In the genomic region with DNA sequence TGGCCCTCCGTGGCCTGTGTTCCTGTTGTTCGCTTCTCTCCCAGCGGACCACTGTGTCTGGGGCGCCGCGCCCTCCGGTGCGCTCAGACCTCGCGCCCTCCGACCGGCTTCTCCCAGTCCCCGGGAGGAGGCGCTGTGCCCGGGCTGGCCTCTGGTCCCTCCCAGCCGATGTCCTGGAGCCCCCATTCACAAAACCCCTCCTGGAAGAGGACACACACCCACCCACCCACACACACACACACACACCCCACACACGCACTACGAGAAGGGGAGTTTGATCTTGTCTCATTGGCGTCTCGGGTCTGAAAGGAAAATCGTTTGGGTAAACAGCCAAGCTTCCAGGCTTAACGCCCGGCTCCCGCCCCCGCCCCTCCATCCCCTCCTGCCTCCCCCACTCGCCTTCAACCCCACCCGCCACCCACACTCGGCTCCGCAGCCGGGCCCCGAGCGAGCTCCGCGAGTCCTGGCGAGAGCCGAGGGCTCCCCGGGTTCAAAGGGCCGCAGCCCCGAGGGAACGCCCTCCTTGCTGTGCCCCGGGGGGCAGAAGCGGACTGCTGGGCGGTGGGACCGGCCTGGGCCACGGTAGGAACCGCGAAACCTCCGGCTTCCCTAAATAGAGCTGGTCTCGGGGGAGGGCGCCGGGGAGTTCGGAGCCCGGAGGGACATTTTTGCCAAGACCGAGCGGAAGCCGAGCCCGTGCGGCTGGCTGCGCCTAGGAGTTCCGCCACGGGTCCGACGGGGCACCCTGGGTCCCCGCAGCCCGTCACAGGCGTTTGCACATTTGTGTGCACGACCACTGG, we compare ENCODE assay signal across 8 cellular contexts. TPM values are rescaled to one million over a fixed set of nuclear protein-coding genes. Genes with fewer than 3 reads are reported as not detected.
DNase-seq lines count a peak whose midpoint lies in the region; ATAC-seq, FAIRE-seq and TF ChIP-seq lines count a peak whose summit lies in the region.
"Had no signal": no experiment of that assay in that cellular context is flagged by ENCODE, and none has a peak within 500 bp of the region (broad histone marks: within the 10 kb centered on the region; RNA-seq: fewer than 3 reads in every experiment).

No MANE protein-coding gene starts in this region.

- FAIRE-seq in GM12891 (lab: Jason Lieb, UNC) = no peak

- peaks cover 23% of the 10 kb centered on the region for H3K4me1 Mint-ChIP-seq in stimulated activated memory B cell treated with anti-CD40 and anti-IgM and Interleukin-4, amounts not matched to agents 10 μg/mL and 1 μg/mL and 100 μg/mL, for 72 hours

- peaks cover 6% of the 10 kb centered on the region; the same call in 1 of the 2 replicates for H3K27me3 ChIP-seq in KMS-11 (ENCODE audit: insufficient read depth, low read depth)
- H3K27me3 ChIP-seq in lower lobe of right lung (ENCODE audit: low read depth) = peaks cover 55% of the 10 kb centered on the region
- peaks cover 52% of the 10 kb centered on the region for H3K27me3 ChIP-seq in upper lobe of right lung

- TF ChIP-seq CTCF in KMS-11 (conservative IDR thresholded peaks at IDR 0.05; ENCODE audit: low read depth, low read length) = no peak
- peak; percentile 36 for TF ChIP-seq CTCF in lower lobe of right lung (IDR thresholded peaks at IDR 0.05)
- peak; percentile 48 for TF ChIP-seq CTCF in upper lobe of right lung (IDR thresholded peaks at IDR 0.05)

- H3K27ac Mint-ChIP-seq in stimulated activated memory B cell treated with anti-CD40 and anti-IgM and Interleukin-4, amounts not matched to agents 10 μg/mL and 1 μg/mL and 100 μg/mL, for 72 hours = no peak overlapping the region
- H3K27ac Mint-ChIP-seq: memory B cell had no signal

- H3K36me3 Mint-ChIP-seq in stimulated activated memory B cell treated with anti-CD40 and anti-IgM and Interleukin-4, amounts not matched to agents 10 μg/mL and 1 μg/mL and 100 μg/mL, for 72 hours = no peaks in the 10 kb centered on the region
- H3K36me3 Mint-ChIP-seq: memory B cell had no signal

- no peak overlapping the region for H2AFZ ChIP-seq in KMS-11 (ENCODE audit: low read depth)

- H3K36me3 ChIP-seq in KMS-11 (ENCODE audit: insufficient read depth) (no peaks in the 10 kb centered on the region), lower lobe of right lung (no peaks in the 10 kb centered on the region), upper lobe of right lung (no peaks in the 10 kb centered on the region)

- no peaks in the 10 kb centered on the region for H4K20me1 ChIP-seq in KMS-11 (ENCODE audit: insufficient read depth)

- no peak for TF ChIP-seq POLR2A in GM12891 (IDR thresholded peaks at IDR 0.05; ENCODE audit: low read depth, low read length)

- H3K9me3 Mint-ChIP-seq in stimulated activated memory B cell treated with anti-CD40 and anti-IgM and Interleukin-4, amounts not matched to agents 10 μg/mL and 1 μg/mL and 100 μg/mL, for 72 hours = no peaks in the 10 kb centered on the region
- H3K9me3 Mint-ChIP-seq: memory B cell had no signal

- ATAC-seq in lower lobe of right lung = peak; percentile 30 to 39
- peak; percentile 36 for ATAC-seq in upper lobe of right lung
- ATAC-seq in stimulated activated memory B cell treated with anti-CD40 and anti-IgM and Interleukin-4, amounts not matched to agents 10 μg/mL and 1 μg/mL and 100 μg/mL, for 72 hours = no peak

- H3K4me3 ChIP-seq in KMS-11 (IDR thresholded peaks at IDR 0.05; ENCODE audit: insufficient read depth, low read depth, low read length) (no peak overlapping the region), lower lobe of right lung (peak overlapping the region; percentile 60), upper lobe of right lung (peak overlapping the region; percentile 55)

- intact Hi-C loops in lower lobe of right lung (cut with DNase I) = no loop called here
- intact Hi-C loops in upper lobe of right lung (cut with DNase I) = no loop called here

- DNase-seq in ecto neural progenitor cell (ENCODE audit: low spot score) (peak; percentile 86), lower lobe of right lung (no peak), upper lobe of right lung (no peak), GM12891 (ENCODE audit: insufficient read length, low spot score) (no peak), NCI-H345 (lab: John Stamatoyannopoulos, UW) (no peak)

- H3K4me1 ChIP-seq in KMS-11 (ENCODE audit: low read depth, poor library complexity, severe bottlenecking) (peaks cover 13% of the 10 kb centered on the region), lower lobe of right lung (peaks cover 6% of the 10 kb centered on the region), upper lobe of right lung (peaks cover 15% of the 10 kb centered on the region)

- H3K27me3 Mint-ChIP-seq in stimulated activated memory B cell treated with anti-CD40 and anti-IgM and Interleukin-4, amounts not matched to agents 10 μg/mL and 1 μg/mL and 100 μg/mL, for 72 hours = peaks cover 41% of the 10 kb centered on the region

- H3K9ac ChIP-seq in KMS-11 = no peak overlapping the region

- H3K79me2 ChIP-seq in KMS-11 (ENCODE audit: insufficient read depth, low read depth) = no peaks in the 10 kb centered on the region

- H3K27ac ChIP-seq in KMS-11 = no peak overlapping the region
- peak overlapping the region; percentile 89 for H3K27ac ChIP-seq in lower lobe of right lung
- peak overlapping the region; percentile 84 for H3K27ac ChIP-seq in upper lobe of right lung

- H3K4me3 Mint-ChIP-seq in stimulated activated memory B cell treated with anti-CD40 and anti-IgM and Interleukin-4, amounts not matched to agents 10 μg/mL and 1 μg/mL and 100 μg/mL, for 72 hours = no peak overlapping the region
- H3K4me3 Mint-ChIP-seq: memory B cell had no signal

- 0 out of 2 replicates have a peak overlapping the region, but pooled peaks have one; percentile 17 for H3K4me2 ChIP-seq in KMS-11

- H3K9me3 ChIP-seq in lower lobe of right lung (no peaks in the 10 kb centered on the region), upper lobe of right lung (no peaks in the 10 kb centered on the region)

TF ChIP-seq in GM12891, 5 proteins besides CTCF, POLR2A, EP300 and RAD21:
- TF ChIP-seq TAF1 (IDR thresholded peaks at IDR 0.05; ENCODE audit: low read depth, low read length) (no peak), POU2F2 (IDR thresholded peaks at IDR 0.05; ENCODE audit: low read depth, low read length) (no peak), SPI1 (IDR thresholded peaks at IDR 0.05; ENCODE audit: low read depth, low read length) (no peak), POLR2AphosphoS5 (IDR thresholded peaks at IDR 0.05; ENCODE audit: low read depth, low read length) (no peak), PAX5 (IDR thresholded peaks at IDR 0.05; ENCODE audit: insufficient read depth, low read length, severe bottlenecking) (no peak)
TF ChIP-seq in GM12891: peak in this region for 0.

RNA-seq across cellular contexts. Expression of a gene that starts 23.6 kb away (rescaled TPM):
- total RNA-seq in lower lobe of right lung (50.6 TPM), upper lobe of right lung (88.1 TPM)
- 14.7 TPM for polyA plus RNA-seq in GM12891 (2012; ENCODE audit: low read depth, missing spikeins)
